In genomic region chr16:80806957-80807356, GRCh38 we compare ENCODE assay signal across 10 cellular contexts. TPM values are rescaled to one million over a fixed set of nuclear protein-coding genes. Genes with fewer than 3 reads are reported as not detected.
A peak's percentile ranks its signal among the peaks of the same experiment; 100 is the strongest.
DNase-seq lines count a peak whose midpoint lies in the region; ATAC-seq and TF ChIP-seq lines count a peak whose summit lies in the region.
"Had no signal": no experiment of that assay in that cellular context is flagged by ENCODE, and none has a peak within 500 bp of the region (broad histone marks: within the 10 kb centered on the region; RNA-seq: fewer than 3 reads in every experiment).

No MANE protein-coding gene starts in this region.

- CTCF ChIA-PET in RWPE1 (lab: Yijun Ruan, JAX): no interaction called here
- CTCF ChIA-PET in activated naive CD4-positive, alpha-beta T cell treated with anti-CD3 and anti-CD28 coated beads, Interleukin-2, amount 10 ng/mL, durations not matched to agents 7 days and 5 days (lab: Charles Lee): interaction anchor here (0.9 to 8.0 kb wide), 3 partner anchors 13 to 280 kb away, joined by 3 to 49 read pairs (median 12); no protein-coding TSS in a partner anchor

- H3K4me2 ChIP-seq in BLaER1: peak overlapping the region; percentile 88

- peaks cover 37% of the 10 kb centered on the region for H3K4me1 ChIP-seq in BLaER1
- H3K4me1 ChIP-seq in gastroesophageal sphincter: peaks cover 0 to 12% (median 0%) of the 10 kb centered on the region in 3 donors

- POLR2A ChIA-PET in RWPE1 (lab: Yijun Ruan, JAX; ENCODE audit: low non-redundant PET): no interaction called here

- H3K4me3 Mint-ChIP-seq in activated naive CD4-positive, alpha-beta T cell treated with anti-CD3 and anti-CD28 coated beads, Interleukin-2, amount 10 ng/mL, durations not matched to agents 7 days and 5 days: peak overlapping the region; percentile 16

- no peak for TF ChIP-seq EP300 in gastroesophageal sphincter (IDR thresholded peaks at IDR 0.05)

- peaks cover 40% of the 10 kb centered on the region for H3K4me1 Mint-ChIP-seq in activated naive CD4-positive, alpha-beta T cell treated with anti-CD3 and anti-CD28 coated beads, Interleukin-2, amount 10 ng/mL, durations not matched to agents 7 days and 5 days

- DNase-seq in RWPE1 (ENCODE audit: low spot score) (peak; percentile 49), pulmonary artery endothelial cell (ENCODE audit: low read depth, low spot score) (peak; percentile 96), NCI-H2196 (lab: John Stamatoyannopoulos, UW; ENCODE audit: unreplicated experiment) (no peak)
- DNase-seq in activated naive CD4-positive, alpha-beta T cell treated with anti-CD3 and anti-CD28 coated beads, Interleukin-2, amount 10 ng/mL, durations not matched to agents 7 days and 5 days: peak; percentile 78

- H3K9me3 ChIP-seq in BLaER1: no peaks in the 10 kb centered on the region
- H3K9me3 ChIP-seq in gastroesophageal sphincter: no peaks in the 10 kb centered on the region

- TF ChIP-seq CTCF in RWPE1 (conservative IDR thresholded peaks at IDR 0.05; ENCODE audit: low read depth) (no peak), gastroesophageal sphincter (IDR thresholded peaks at IDR 0.05) (no peak)

- H3K27ac Mint-ChIP-seq in activated naive CD4-positive, alpha-beta T cell treated with anti-CD3 and anti-CD28 coated beads, Interleukin-2, amount 10 ng/mL, durations not matched to agents 7 days and 5 days: peak overlapping the region; percentile 89

- H3K27me3 Mint-ChIP-seq in activated naive CD4-positive, alpha-beta T cell treated with anti-CD3 and anti-CD28 coated beads, Interleukin-2, amount 10 ng/mL, durations not matched to agents 7 days and 5 days: peaks cover 12% of the 10 kb centered on the region

- H3K27ac ChIP-seq in BLaER1 (peak overlapping the region; percentile 58; the same call in 1 of the 2 replicates), RWPE1 (no peak overlapping the region), gastroesophageal sphincter (no peak overlapping the region)

- peaks cover 5% of the 10 kb centered on the region; the same call in 1 of the 2 replicates for H4K20me1 ChIP-seq in BLaER1

- H3K9me3 Mint-ChIP-seq in activated naive CD4-positive, alpha-beta T cell treated with anti-CD3 and anti-CD28 coated beads, Interleukin-2, amount 10 ng/mL, durations not matched to agents 7 days and 5 days: peaks cover 5% of the 10 kb centered on the region

- H3K4me3 ChIP-seq in BLaER1 (no peak overlapping the region), gastroesophageal sphincter (no peak overlapping the region)
- H3K4me3 ChIP-seq: skin epidermis had no signal

- H3K9ac ChIP-seq in BLaER1: no peak overlapping the region

- ATAC-seq in HG02885 (IDR thresholded peaks at IDR 0.05; ENCODE audit: poor library complexity, unreplicated experiment) (no peak), GM21447 (IDR thresholded peaks at IDR 0.05; ENCODE audit: unreplicated experiment) (no peak), gastroesophageal sphincter (no peak)
- ATAC-seq: Right ventricle myocardium inferior had no signal

- H3K27me3 ChIP-seq in BLaER1: no peaks in the 10 kb centered on the region
- H3K27me3 ChIP-seq in gastroesophageal sphincter: peaks cover 32% of the 10 kb centered on the region

- peaks cover 12% of the 10 kb centered on the region for H3K36me3 Mint-ChIP-seq in activated naive CD4-positive, alpha-beta T cell treated with anti-CD3 and anti-CD28 coated beads, Interleukin-2, amount 10 ng/mL, durations not matched to agents 7 days and 5 days

- WGBS in gastroesophageal sphincter (ENCODE audit: low coverage in 1 of 2), 2 donors: 55 to 65% methylated on average over 4 of the region's 4 CpGs

- no peak for TF ChIP-seq POLR2A in gastroesophageal sphincter (IDR thresholded peaks at IDR 0.05)

- no peaks in the 10 kb centered on the region for H3K36me3 ChIP-seq in BLaER1
- H3K36me3 ChIP-seq in gastroesophageal sphincter: no peaks in the 10 kb centered on the region

RNA-seq across cellular contexts. Expression of gene CDYL2, which starts 2.6 kb away (rescaled TPM):
- 29.5 and 32.3 TPM in 2 replicates for total RNA-seq in pulmonary artery endothelial cell
- total RNA-seq in gastroesophageal sphincter: 10 to 100 TPM in 1 of 4 donors, 1 to 10 TPM in 2, under 1 TPM in 1; 0.78 to 11.7 (median 3.2) TPM
